18 cellular contexts compared by ENCODE assay signal in the genomic region with DNA sequence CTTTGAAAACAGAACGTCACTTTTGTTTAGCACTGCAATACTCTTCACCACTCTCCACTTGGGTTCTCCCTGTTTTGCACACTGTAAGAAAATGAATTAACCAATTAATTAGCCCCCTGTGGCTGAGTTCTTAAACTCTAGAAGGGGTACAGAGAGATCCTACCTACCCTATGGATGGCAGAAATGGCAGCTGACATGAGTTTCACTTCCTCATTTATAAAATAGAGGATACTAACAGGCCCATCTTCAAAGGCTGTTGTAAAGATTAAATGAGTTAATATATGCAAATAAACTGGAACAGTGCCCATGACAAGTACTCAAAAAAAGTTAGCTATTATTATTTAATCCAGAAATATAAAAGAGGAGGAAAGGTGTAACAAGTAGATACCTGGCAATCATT. TPM values are rescaled to one million over a fixed set of nuclear protein-coding genes. Genes with fewer than 3 reads are reported as not detected.
A peak's percentile ranks its signal among the peaks of the same experiment; 100 is the strongest.
DNase-seq lines count a peak whose midpoint lies in the region; ATAC-seq lines count a peak whose summit lies in the region.
"Had no signal": no experiment of that assay in that cellular context is flagged by ENCODE, and none has a peak within 500 bp of the region (broad histone marks: within the 10 kb centered on the region; RNA-seq: fewer than 3 reads in every experiment).

No MANE protein-coding gene starts in this region.

- DNase-seq in NAMALWA (ENCODE audit: low spot score), result peak; percentile 41
- no peak for DNase-seq in stimulated activated CD4-positive, alpha-beta T cell treated with anti-CD3 and anti-CD28 coated beads, Interleukin-2, amount 100 ng/mL, for 24 hours
- DNase-seq in activated CD4-positive, alpha-beta T cell treated with anti-CD3 and anti-CD28 coated beads, Interleukin-2, amount 50 U/mL, for 48 hours, result no peak
- no peak for DNase-seq in OCI-M2 (lab: John Stamatoyannopoulos, UW; ENCODE audit: unreplicated experiment)
- DNase-seq: activated CD4-positive, alpha-beta T cell treated with anti-CD3 and anti-CD28 coated beads, Interleukin-2, amount 10 ng/mL, durations not matched to agents 7 days and 5 days; activated naive CD8-positive, alpha-beta T cell treated with anti-CD3 and anti-CD28 coated beads, Interleukin-2, amount 10 ng/mL, durations not matched to agents 7 days and 5 days; activated T-cell treated with anti-CD3 and anti-CD28 coated beads, Interleukin-2, amount 50 U/mL, for 1 hour; CD8-positive, alpha-beta memory T cell; H7; immature natural killer cell; naive thymus-derived CD8-positive, alpha-beta T cell; NCI-H1048; NK-92 treated with Interleukin-12 subunit alpha and Interleukin-12 subunit beta, amount 100 ng/mL, for 24 hours; SIG-M5 had no signal

- ATAC-seq in GM18498 (IDR thresholded peaks at IDR 0.05; ENCODE audit: unreplicated experiment) (peak; percentile 75), GM21360 (IDR thresholded peaks at IDR 0.05; ENCODE audit: unreplicated experiment) (peak; percentile 67), HG03097 (IDR thresholded peaks at IDR 0.05; ENCODE audit: low FRiP score, unreplicated experiment) (peak; percentile 67), esophagus mucosa (no peak)
- ATAC-seq: naive thymus-derived CD8-positive, alpha-beta T cell had no signal

RNA-seq across cellular contexts. Expression of a gene that starts 36.9 kb away (rescaled TPM):
- total RNA-seq in esophagus mucosa, result 38.9 TPM
